ENCODE assay signal across 8 cellular contexts in genomic region chr19:8389891-8390616, GRCh38. TPM values are rescaled to one million over a fixed set of nuclear protein-coding genes. Genes with fewer than 3 reads are reported as not detected.
DNase-seq lines count a peak whose midpoint lies in the region; ATAC-seq, FAIRE-seq and TF ChIP-seq lines count a peak whose summit lies in the region.

RAB11B (plus strand) TSS chr19:8390360; CDS start chr19:8390417, 57 bp downstream.

- DNase-seq in AG10803 (ENCODE audit: low read depth) (peak; percentile 100), NCI-H460 (ENCODE audit: extremely low read depth, low read depth) (peak; percentile 98), cerebellar nuclear complex (lab: John Stamatoyannopoulos, UW) (peak; percentile 99 to 100)
- peak; percentile 98 for DNase-seq in activated CD4-positive, CD25-positive, alpha-beta regulatory T cell treated with anti-CD3 and anti-CD28 coated beads, Interleukin-2, amount 50 U/mL, for 72 hours
- peak; percentile 95 for DNase-seq in stimulated activated CD4-positive, alpha-beta T cell treated with anti-CD3 and anti-CD28 coated beads, Interleukin-12 subunit alpha, Interleukin-12 subunit beta, amount 100 ng/mL, for 4 hours

- peak; percentile 97 for FAIRE-seq in islet of Langerhans (lab: Jason Lieb, UNC)

- H3K4me3 ChIP-seq in AG10803 (ENCODE audit: low read length), result peak within 1 kb of the TSS; percentile 73

- ATAC-seq in GM19043 (IDR thresholded peaks at IDR 0.05; ENCODE audit: low read depth, unreplicated experiment) (peak; percentile 88), HG03378 (IDR thresholded peaks at IDR 0.05; ENCODE audit: unreplicated experiment) (peak; percentile 90)

- no peak for TF ChIP-seq CTCF in AG10803 (conservative IDR thresholded peaks at IDR 0.05; ENCODE audit: low read length)

RNA-seq across cellular contexts. Expression of gene RAB11B, which starts in this region (rescaled TPM):
- total RNA-seq in NCI-H460 (2014; rRNA removed; shearing (Covaris generic)), result 11.7 and 15.4 TPM in 2 replicates
- polyA plus RNA-seq in NCI-H460 (2014; cell fraction: nucleus; rRNA removed), result 34.8 and 55.9 TPM in 2 replicates

Comparison
In these comparisons a context has a peak if more than half of its experiments do, and no peak if none do; other contexts are left out.
1. Peak in every context shown above with its lines: DNase-seq, ATAC-seq and H3K4me3 ChIP-seq.